ENCODE assay signal across 1 cellular context in the genomic region with DNA sequence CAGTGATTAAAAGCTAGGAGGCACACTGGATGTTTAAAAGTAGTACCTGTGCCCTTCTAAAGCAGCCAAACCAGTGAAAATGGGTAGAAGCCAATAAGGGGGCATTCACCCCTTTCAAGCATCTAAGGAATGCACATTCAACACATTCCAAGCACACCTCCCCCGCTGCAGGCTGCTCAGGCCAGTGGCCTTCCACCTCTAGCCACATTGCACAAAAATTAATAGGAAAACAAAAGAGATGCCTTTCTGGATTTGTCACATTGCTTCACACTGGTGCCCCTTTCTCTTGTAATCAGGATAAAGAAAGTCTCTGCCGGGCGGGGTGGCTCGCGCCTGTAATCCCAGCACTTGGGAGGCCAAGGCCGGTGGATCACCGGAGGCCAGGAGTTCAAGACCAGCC.
TF ChIP-seq lines count a peak whose summit lies in the region.

No MANE protein-coding gene starts in this region.

TF ChIP-seq in endothelial cell of umbilical vein, 7 proteins besides CTCF, POLR2A, EP300 and RAD21 (continued from another document):
- TF ChIP-seq JUN (IDR thresholded peaks at IDR 0.05; ENCODE audit: borderline replicate concordance, insufficient read depth, insufficient read length, low read depth) = peak; percentile 16
TF ChIP-seq in endothelial cell of umbilical vein: peak in this region for 2.
